8 cellular contexts compared by ENCODE assay signal in genomic region chr14:20989787-20990600, GRCh38. TPM values are rescaled to one million over a fixed set of nuclear protein-coding genes. Genes with fewer than 3 reads are reported as not detected.
DNase-seq lines count a peak whose midpoint lies in the region; ATAC-seq and TF ChIP-seq lines count a peak whose summit lies in the region.

METTL17 (plus strand) TSS chr14:20989980; CDS start chr14:20990003, 23 bp downstream.

- H3K4me3 ChIP-seq in fibroblast of pulmonary artery (replicated peaks; ENCODE audit: low read depth, low read length) = peak within 1 kb of the TSS; percentile 90

- peak within 1 kb of the TSS; percentile 85 to 91 for H3K27ac Mint-ChIP-seq in natural killer cell treated with Interleukin-12 subunit alpha and Interleukin-12 subunit beta and Interleukin-15 and Interleukin-18, amount 100 ng/mL, for 72 hours

- TF ChIP-seq POLR2A in Raji (IDR thresholded peaks at IDR 0.05; ENCODE audit: insufficient read depth, low read depth, low read length) = peak; percentile 95

- H3K4me1 Mint-ChIP-seq in natural killer cell treated with Interleukin-12 subunit alpha and Interleukin-12 subunit beta and Interleukin-15 and Interleukin-18, amount 100 ng/mL, for 72 hours (ENCODE audit: low read depth in 2 of 2) = peaks cover 16 to 20% of the 10 kb centered on the region in 2 donors

- TF ChIP-seq CTCF in LNCAP (IDR thresholded peaks at IDR 0.05) (peak; percentile 53; the same call in 1 of the 2 replicates), fibroblast of pulmonary artery (IDR thresholded peaks at IDR 0.05; ENCODE audit: low read length, missing control alignments) (peak; percentile 38)

- ATAC-seq in natural killer cell treated with Interleukin-12 subunit alpha and Interleukin-12 subunit beta and Interleukin-15 and Interleukin-18, amount 100 ng/mL, for 72 hours = peak; percentile 97 to 98
- peak; percentile 98 for ATAC-seq in stimulated activated naive CD8-positive, alpha-beta T cell treated with anti-CD3 and anti-CD28 coated beads, Interleukin-15, Interleukin-2, amounts not matched to agents 100 U/mL and 50 U/mL, for 24 hours

- H3K4me3 Mint-ChIP-seq in natural killer cell treated with Interleukin-12 subunit alpha and Interleukin-12 subunit beta and Interleukin-15 and Interleukin-18, amount 100 ng/mL, for 72 hours = peak within 1 kb of the TSS; percentile 92

- DNase-seq in ELR (ENCODE audit: low read depth) (peak; percentile 98), GOT3 (lab: John Stamatoyannopoulos, UW) (peak; percentile 40), fibroblast of pulmonary artery (ENCODE audit: low read depth) (peak; percentile 98)
- peak; percentile 78 for DNase-seq in activated T-helper 9 cell treated with anti-CD3 and anti-CD28 coated beads, Interleukin-2, amount 50 U/mL, for 16 hours (ENCODE audit: low read depth)
- peak; percentile 93 for DNase-seq in natural killer cell treated with Interleukin-12 subunit alpha and Interleukin-12 subunit beta and Interleukin-15 and Interleukin-18, amount 100 ng/mL, for 72 hours (ENCODE audit: low spot score)
- peak; percentile 88 for DNase-seq in stimulated activated naive CD8-positive, alpha-beta T cell treated with anti-CD3 and anti-CD28 coated beads, Interleukin-15, Interleukin-2, amounts not matched to agents 100 U/mL and 50 U/mL, for 24 hours

- peaks cover 0 to 2% of the 10 kb centered on the region in 2 donors for H3K27me3 Mint-ChIP-seq in natural killer cell treated with Interleukin-12 subunit alpha and Interleukin-12 subunit beta and Interleukin-15 and Interleukin-18, amount 100 ng/mL, for 72 hours

- H3K9me3 Mint-ChIP-seq in natural killer cell treated with Interleukin-12 subunit alpha and Interleukin-12 subunit beta and Interleukin-15 and Interleukin-18, amount 100 ng/mL, for 72 hours = no peaks in the 10 kb centered on the region

- H3K36me3 Mint-ChIP-seq in natural killer cell treated with Interleukin-12 subunit alpha and Interleukin-12 subunit beta and Interleukin-15 and Interleukin-18, amount 100 ng/mL, for 72 hours = peaks cover 26% of the 10 kb centered on the region

RNA-seq across cellular contexts. Expression of gene METTL17, which starts in this region (rescaled TPM):
- 100 to 1,000 TPM in 1 of 2 donors, 10 to 100 TPM in 1; 70.5 to 101 TPM for total RNA-seq in natural killer cell treated with Interleukin-12 subunit alpha and Interleukin-12 subunit beta and Interleukin-15 and Interleukin-18, amount 100 ng/mL, for 72 hours

Comparison
In these comparisons a context has a peak if more than half of its experiments do, and no peak if none do; other contexts are left out.
1. Peak in every context shown above with its lines: DNase-seq, ATAC-seq and H3K4me3 ChIP-seq.
2. DNase-seq: peak in every context shown above with its lines; median percentile 98 in ELR; 98 in fibroblast of pulmonary artery; 93 in natural killer cell treated with Interleukin-12 subunit alpha and Interleukin-12 subunit beta and Interleukin-15 and Interleukin-18, amount 100 ng/mL, for 72 hours; 88 in stimulated activated naive CD8-positive, alpha-beta T cell treated with anti-CD3 and anti-CD28 coated beads, Interleukin-15, Interleukin-2, amounts not matched to agents 100 U/mL and 50 U/mL, for 24 hours; 78 in activated T-helper 9 cell treated with anti-CD3 and anti-CD28 coated beads, Interleukin-2, amount 50 U/mL, for 16 hours; 40 in GOT3.